Comparison of ENCODE assay signal across 1 cellular context in genomic region chr2:74958277-74959105, GRCh38.
A peak's percentile ranks its signal among the peaks of the same experiment; 100 is the strongest.
TF ChIP-seq lines count a peak whose summit lies in the region.

TSS of gene POLE4 (plus strand) at chr2:74958643. CDS start at chr2:74958680, 37 bp downstream.

TF ChIP-seq in HepG2, 621 proteins besides CTCF, POLR2A, EP300 and RAD21 (continued from another document and continues in another):
- TF ChIP-seq ZNF503 (CRISPR knock-in tag; IDR thresholded peaks at IDR 0.05), result peak; percentile 62
- peak; percentile 90 for TF ChIP-seq ZNF557 (CRISPR knock-in tag; IDR thresholded peaks at IDR 0.05)
- no peak for TF ChIP-seq HMGA1 (CRISPR knock-in tag; conservative IDR thresholded peaks at IDR 0.05)
- peak; percentile 89 for TF ChIP-seq ZNF772 (CRISPR knock-in tag; IDR thresholded peaks at IDR 0.05)
- TF ChIP-seq ARID3A (IDR thresholded peaks at IDR 0.05; ENCODE audit: low read depth, low read length), result no peak
- no peak for TF ChIP-seq PAWR (CRISPR knock-in tag; IDR thresholded peaks at IDR 0.05; ENCODE audit: borderline replicate concordance)
- no peak; the same call in 1 of the 2 replicates for TF ChIP-seq ZNF720 (CRISPR knock-in tag; IDR thresholded peaks at IDR 0.05)
- TF ChIP-seq RXRB (CRISPR knock-in tag; IDR thresholded peaks at IDR 0.05; ENCODE audit: borderline replicate concordance), result peak; percentile 48; the same call in 1 of the 2 replicates
- TF ChIP-seq ZNF34 (CRISPR knock-in tag; IDR thresholded peaks at IDR 0.05; ENCODE audit: borderline replicate concordance), result peak; percentile 91; the same call in 1 of the 2 replicates
- TF ChIP-seq TFE3 (CRISPR knock-in tag; IDR thresholded peaks at IDR 0.05), result peak; percentile 73
- peak; percentile 72 for TF ChIP-seq ZBTB26 (CRISPR knock-in tag; IDR thresholded peaks at IDR 0.05; ENCODE audit: borderline replicate concordance)
- TF ChIP-seq KAT7 (CRISPR knock-in tag; IDR thresholded peaks at IDR 0.05; ENCODE audit: borderline replicate concordance), result peak; percentile 72; the same call in 1 of the 2 replicates
- peak; percentile 98 for TF ChIP-seq ZNF318 (CRISPR knock-in tag; IDR thresholded peaks at IDR 0.05)
- no peak for TF ChIP-seq ZNF432 (CRISPR knock-in tag; IDR thresholded peaks at IDR 0.05; ENCODE audit: borderline replicate concordance)
- peak; percentile 94 for TF ChIP-seq E2F5 (CRISPR knock-in tag; conservative IDR thresholded peaks at IDR 0.05)
- TF ChIP-seq ELF4 (CRISPR knock-in tag; IDR thresholded peaks at IDR 0.05; ENCODE audit: borderline replicate concordance), result peak; percentile 90
- peak; percentile 99 for TF ChIP-seq SMAD1 (CRISPR knock-in tag; IDR thresholded peaks at IDR 0.05; ENCODE audit: borderline replicate concordance, low read depth)
- peak; percentile 97 for TF ChIP-seq KLF13 (CRISPR knock-in tag; IDR thresholded peaks at IDR 0.05)
- TF ChIP-seq TIGD3 (CRISPR knock-in tag; IDR thresholded peaks at IDR 0.05; ENCODE audit: borderline replicate concordance), result peak; percentile 93
- peak; percentile 83 for TF ChIP-seq GATAD2A (CRISPR knock-in tag; IDR thresholded peaks at IDR 0.05)
- peak; percentile 98 for TF ChIP-seq ZNF275 (CRISPR knock-in tag; IDR thresholded peaks at IDR 0.05; ENCODE audit: borderline replicate concordance)
- TF ChIP-seq POGK (CRISPR knock-in tag; conservative IDR thresholded peaks at IDR 0.05), result peak; percentile 98
- TF ChIP-seq ZNF687 (CRISPR knock-in tag; IDR thresholded peaks at IDR 0.05), result peak; percentile 100
- peak; percentile 94 for TF ChIP-seq SMYD3 (CRISPR knock-in tag; IDR thresholded peaks at IDR 0.05)
